In genomic region chr1:70706381-70707173, GRCh38 we compare ENCODE assay signal across 10 cellular contexts.
A peak's percentile ranks its signal among the peaks of the same experiment; 100 is the strongest.
DNase-seq lines count a peak whose midpoint lies in the region; ATAC-seq and TF ChIP-seq lines count a peak whose summit lies in the region.
"Had no signal": no experiment of that assay in that cellular context is flagged by ENCODE, and none has a peak within 500 bp of the region (broad histone marks: within the 10 kb centered on the region; RNA-seq: fewer than 3 reads in every experiment).

No MANE protein-coding gene starts in this region.

- ATAC-seq in stimulated activated naive CD8-positive, alpha-beta T cell treated with anti-CD3 and anti-CD28 coated beads, Interleukin-15, Interleukin-2, amounts not matched to agents 100 U/mL and 50 U/mL, for 24 hours = no peak
- ATAC-seq in GM19397 (IDR thresholded peaks at IDR 0.05; ENCODE audit: unreplicated experiment) = no peak
- no peak for ATAC-seq in HG02588 (IDR thresholded peaks at IDR 0.05; ENCODE audit: unreplicated experiment)

- peak overlapping the region in 58 of 59 donors; percentile 10 to 66 (median 37) for H3K4me3 ChIP-seq in dorsolateral prefrontal cortex
- peak overlapping the region; percentile 52 for H3K4me3 ChIP-seq in iPS-18c (ENCODE audit: insufficient read depth, low read depth, low read length)
- H3K4me3 ChIP-seq: SJSA1 had no signal

- H3K27ac ChIP-seq in dorsolateral prefrontal cortex = no peak overlapping the region
- H3K27ac ChIP-seq: SJSA1 had no signal

- no peaks in the 10 kb centered on the region for H3K9me3 ChIP-seq in iPS-18c (ENCODE audit: control insufficient read depth, insufficient read depth, low read length)
- H3K9me3 ChIP-seq: SJSA1 had no signal

- peak; percentile 50 for DNase-seq in ELF-1 (ENCODE audit: low read depth, low spot score)
- no peak for DNase-seq in dorsolateral prefrontal cortex
- DNase-seq in retina = peak; percentile 85
- DNase-seq in stimulated activated naive CD8-positive, alpha-beta T cell treated with anti-CD3 and anti-CD28 coated beads, Interleukin-15, Interleukin-2, amounts not matched to agents 100 U/mL and 50 U/mL, for 24 hours = no peak
- no peak for DNase-seq in medulla oblongata (ENCODE audit: extremely low spot score)
- DNase-seq: kidney glomerular epithelial cell had no signal

- TF ChIP-seq CTCF in dorsolateral prefrontal cortex (IDR thresholded peaks at IDR 0.05 in 54 of 56, conservative IDR thresholded peaks at IDR 0.05 in 2 of 56; ENCODE audit: low read depth in 1 of 56, partially characterized antibody in 56 of 56) = no peak

- intact Hi-C loops in dorsolateral prefrontal cortex (cut with DNase I) = no loop called here

- H3K27me3 ChIP-seq in dorsolateral prefrontal cortex = peaks cover 0 to 36% (median 8%) of the 10 kb centered on the region in 45 donors
- H3K27me3 ChIP-seq: SJSA1 had no signal

Comparison
In these comparisons a context has a peak if more than half of its experiments do, and no peak if none do; other contexts are left out.
1. DNase-seq: peak in ELF-1 (single experiment) and retina (single experiment); none in dorsolateral prefrontal cortex (0 of 10), stimulated activated naive CD8-positive, alpha-beta T cell treated with anti-CD3 and anti-CD28 coated beads, Interleukin-15, Interleukin-2, amounts not matched to agents 100 U/mL and 50 U/mL, for 24 hours (single experiment) and medulla oblongata (single experiment).